In genomic region chr2:235445116-235445515, GRCh38 we compare ENCODE assay signal across 16 cellular contexts. TPM values are rescaled to one million over a fixed set of nuclear protein-coding genes. Genes with fewer than 3 reads are reported as not detected.
A peak's percentile ranks its signal among the peaks of the same experiment; 100 is the strongest.
DNase-seq lines count a peak whose midpoint lies in the region; ATAC-seq and TF ChIP-seq lines count a peak whose summit lies in the region.
"Had no signal": no experiment of that assay in that cellular context is flagged by ENCODE, and none has a peak within 500 bp of the region (broad histone marks: within the 10 kb centered on the region; RNA-seq: fewer than 3 reads in every experiment).

No MANE protein-coding gene starts in this region.

- H3K4me1 Mint-ChIP-seq in chondrocyte (ENCODE audit: low read depth) = no peaks in the 10 kb centered on the region
- H3K4me1 Mint-ChIP-seq: CD14-positive monocyte had no signal

- no peak for TF ChIP-seq CTCF in chondrocyte (IDR thresholded peaks at IDR 0.05)
- TF ChIP-seq CTCF in thoracic aorta (IDR thresholded peaks at IDR 0.05) = no peak

- H3K27ac ChIP-seq in thoracic aorta = no peak overlapping the region

- H3K9me3 ChIP-seq in thoracic aorta = no peaks in the 10 kb centered on the region

- DNase-seq in NCI-H82 (lab: John Stamatoyannopoulos, UW) (peak; percentile 41), NCI-H82 treated with DMSO at 0.1 percent for 48 hours (lab: John Stamatoyannopoulos, UW; ENCODE audit: unreplicated experiment) (no peak), NCI-H524 treated with DMSO at 0.1 percent for 48 hours (lab: John Stamatoyannopoulos, UW) (peak; percentile 88), chondrocyte (ENCODE audit: low spot score) (peak; percentile 35), thoracic aorta (ENCODE audit: low spot score) (no peak), NCI-H2081 (lab: John Stamatoyannopoulos, UW) (no peak), DMS153 (lab: John Stamatoyannopoulos, UW) (no peak), COLO829 (ENCODE audit: low spot score) (no peak)
- DNase-seq: 8988T, HCEC 1CT, NCI-H1436 treated with DMSO at 0.1 percent for 48 hours, NCI-H2081 treated with DMSO at 0.1 percent for 48 hours, NCI-H446 treated with DMSO at 0.1 percent for 48 hours, RPMI8226 had no signal

- peak; percentile 12 for ATAC-seq in thoracic aorta (ENCODE audit: insufficient number of reproducible peaks, low FRiP score, low read depth)

- H3K9me3 Mint-ChIP-seq in chondrocyte (ENCODE audit: low read depth) = no peaks in the 10 kb centered on the region

- H3K4me1 ChIP-seq in thoracic aorta (ENCODE audit: control insufficient read depth in 1 of 2, low read depth in 2 of 2) = no peaks in the 10 kb centered on the region

- no peak overlapping the region for H3K27ac Mint-ChIP-seq in chondrocyte (ENCODE audit: unreplicated experiment)
- H3K27ac Mint-ChIP-seq: CD14-positive monocyte had no signal

- no peaks in the 10 kb centered on the region for H3K36me3 ChIP-seq in thoracic aorta

- no peak overlapping the region for H3K4me3 Mint-ChIP-seq in chondrocyte (ENCODE audit: unreplicated experiment)
- H3K4me3 Mint-ChIP-seq: CD14-positive monocyte had no signal

- no peaks in the 10 kb centered on the region for H3K27me3 ChIP-seq in thoracic aorta (replicated peaks; ENCODE audit: insufficient read depth)

- peaks cover 4% of the 10 kb centered on the region for H3K36me3 Mint-ChIP-seq in chondrocyte (ENCODE audit: low read depth)
- H3K36me3 Mint-ChIP-seq: CD14-positive monocyte had no signal

- H3K27me3 Mint-ChIP-seq in chondrocyte (ENCODE audit: low read depth) = peaks cover 3% of the 10 kb centered on the region

- H3K4me3 ChIP-seq in thoracic aorta = no peak overlapping the region

RNA-seq across cellular contexts. Expression of gene AGAP1, which starts 48.7 kb away (rescaled TPM):
- 35.5 to 46.7 TPM (median 39.0 TPM) in 3 replicates for total RNA-seq in chondrocyte
- 10 to 100 TPM; 19.1 to 20.8 TPM for total RNA-seq in thoracic aorta
- total RNA-seq: OCI-LY7 had no signal

Comparison
In these comparisons a context has a peak if more than half of its experiments do, and no peak if none do; other contexts are left out.
1. DNase-seq: peak in NCI-H82 (single experiment), NCI-H524 treated with DMSO at 0.1 percent for 48 hours (single experiment) and chondrocyte (single experiment); none in NCI-H82 treated with DMSO at 0.1 percent for 48 hours (single experiment), thoracic aorta (single experiment), NCI-H2081 (0 of 2), DMS153 (single experiment) and COLO829 (single experiment).